Comparison of ENCODE assay signal across 18 cellular contexts in genomic region chr11:61125310-61125684, GRCh38. TPM values are rescaled to one million over a fixed set of nuclear protein-coding genes. Genes with fewer than 3 reads are reported as not detected.
DNase-seq lines count a peak whose midpoint lies in the region; ATAC-seq, FAIRE-seq and TF ChIP-seq lines count a peak whose summit lies in the region.
"Had no signal": no experiment of that assay in that cellular context is flagged by ENCODE, and none has a peak within 500 bp of the region (broad histone marks: within the 10 kb centered on the region; RNA-seq: fewer than 3 reads in every experiment).

No MANE protein-coding gene starts in this region.

- H4K5ac ChIP-seq in H1 (ENCODE audit: insufficient read length, low read depth, low read length) (no peak overlapping the region), H9 (ENCODE audit: insufficient read length, low read depth, low read length) (no peak overlapping the region)

- H2BK120ac ChIP-seq in H1 (replicated peaks; ENCODE audit: low read depth, low read length) (no peak overlapping the region), H9 (ENCODE audit: low read depth, low read length, poor library complexity, severe bottlenecking) (no peak overlapping the region)

- CTCF ChIA-PET in activated naive CD4-positive, alpha-beta T cell treated with anti-CD3 and anti-CD28 coated beads, Interleukin-2, amount 10 ng/mL, durations not matched to agents 7 days and 5 days (lab: Charles Lee), result interaction anchor here (0.6 to 1.7 kb wide), 3 partner anchors 13 to 44 kb away, joined by 3 to 6 read pairs (median 3); no protein-coding TSS in a partner anchor
- CTCF ChIA-PET in H1 (lab: Charles Lee; ENCODE audit: partially characterized antibody), result interaction anchor here (0.7 to 7.1 kb wide), 10 partner anchors 10 to 212 kb away, joined by 3 to 38 read pairs (median 5); partner anchors contain the start of gene TMEM109

- H3K4me3 ChIP-seq in H1 (ENCODE audit: extremely low read depth in 1 of 4, insufficient read depth in 2 of 4, low read depth in 3 of 4, low read length in 4 of 4), result no peak overlapping the region
- H3K4me3 ChIP-seq: A549 had no signal

- H3K36me3 ChIP-seq in H1 (ENCODE audit: control insufficient read depth in 2 of 4, insufficient read depth in 4 of 4, low read length in 3 of 4), result no peaks in the 10 kb centered on the region

- peak overlapping the region; percentile 5 for H3K27ac Mint-ChIP-seq in activated naive CD4-positive, alpha-beta T cell treated with anti-CD3 and anti-CD28 coated beads, Interleukin-2, amount 10 ng/mL, durations not matched to agents 7 days and 5 days
- H3K27ac Mint-ChIP-seq in H9, result no peak overlapping the region; a peak in 1 of 7 replicates

- 93% methylated on average over 6 of the region's 6 CpGs; no CpG with 5 or more reads in 1 of the 2 experiments for WGBS in H1 (ENCODE audit: extremely low coverage in 1 of 2, insufficient coverage in 1 of 2, insufficient read length in 1 of 2, insufficient replicate concordance in 2 of 2, low coverage in 1 of 2, low lambda C conversion rate in 2 of 2, missing lambda C conversion rate in 1 of 2), 2 experiments
- WGBS in H9 (ENCODE audit: extremely low coverage, insufficient read length, low lambda C conversion rate), result no CpG with 5 or more reads among the region's 6 CpGs

- H3K36me3 Mint-ChIP-seq in activated naive CD4-positive, alpha-beta T cell treated with anti-CD3 and anti-CD28 coated beads, Interleukin-2, amount 10 ng/mL, durations not matched to agents 7 days and 5 days, result peaks cover 74% of the 10 kb centered on the region
- H3K36me3 Mint-ChIP-seq in H9 (ENCODE audit: insufficient read depth in 1 of 3, low read depth in 3 of 3), result 0 out of 7 replicates have a peak, but pooled peaks cover 0 to 2% (median 0%) of the 10 kb centered on the region in 3 experiments

- no peaks in the 10 kb centered on the region for H3K27me3 Mint-ChIP-seq in activated naive CD4-positive, alpha-beta T cell treated with anti-CD3 and anti-CD28 coated beads, Interleukin-2, amount 10 ng/mL, durations not matched to agents 7 days and 5 days
- H3K27me3 Mint-ChIP-seq in H9 (ENCODE audit: low read depth), result no peaks in the 10 kb centered on the region; the same call in 1 of the 2 replicates

- H3T11ph ChIP-seq in H9 (ENCODE audit: low read length), result no peak overlapping the region

- peaks cover 0 to 3% (median 1%) of the 10 kb centered on the region in 4 experiments; a peak in 4 of 7 replicates for H3K4me1 ChIP-seq in H1 (replicated peaks in 1 of 4; ENCODE audit: control insufficient read depth in 3 of 4, insufficient read depth in 4 of 4, low read length in 3 of 4)
- H3K4me1 ChIP-seq in H9 (ENCODE audit: insufficient read depth, low read length), result no peaks in the 10 kb centered on the region

- H3K27me3 ChIP-seq in H1 (replicated peaks in 1 of 4; ENCODE audit: control insufficient read depth in 3 of 4, extremely low read depth in 1 of 4, insufficient read depth in 3 of 4, low read length in 3 of 4) (no peaks in the 10 kb centered on the region), H9 (ENCODE audit: insufficient read depth, low read length) (no peaks in the 10 kb centered on the region)

- H3K79me1 ChIP-seq in H1 (ENCODE audit: low read depth, low read length) (no peaks in the 10 kb centered on the region), H9 (ENCODE audit: insufficient read depth, low read depth, low read length, poor library complexity, severe bottlenecking) (no peaks in the 10 kb centered on the region)

- H3K9me3 ChIP-seq in H1 (ENCODE audit: insufficient read depth in 2 of 2, low read depth in 1 of 2, low read length in 1 of 2), result no peaks in the 10 kb centered on the region
- no peaks in the 10 kb centered on the region for H3K9me3 ChIP-seq in H9 (ENCODE audit: control insufficient read depth, low read depth, low read length)
- H3K9me3 ChIP-seq: A549 had no signal

- H2AK5ac ChIP-seq in H1 (ENCODE audit: low read depth, low read length) (no peak overlapping the region), H9 (ENCODE audit: insufficient read length, low read length) (no peak overlapping the region)

- H3K4me3 Mint-ChIP-seq in activated naive CD4-positive, alpha-beta T cell treated with anti-CD3 and anti-CD28 coated beads, Interleukin-2, amount 10 ng/mL, durations not matched to agents 7 days and 5 days, result no peak overlapping the region
- no peak overlapping the region for H3K4me3 Mint-ChIP-seq in H9

- TF ChIP-seq EP300 in H1 (IDR thresholded peaks at IDR 0.05; ENCODE audit: borderline replicate concordance in 1 of 2, low read depth in 2 of 2, low read length in 2 of 2), result no peak

- H4K8ac ChIP-seq in H1 (ENCODE audit: extremely low read depth, insufficient read depth, low read length), result peak overlapping the region; percentile 66; the same call in 1 of the 2 replicates
- no peak overlapping the region for H4K8ac ChIP-seq in H9 (replicated peaks; ENCODE audit: insufficient read length, low read depth, low read length)

- H3K4ac ChIP-seq in H1 (replicated peaks; ENCODE audit: insufficient read length, low read depth, low read length), result no peak overlapping the region
- no peak overlapping the region for H3K4ac ChIP-seq in H9 (ENCODE audit: low read depth, low read length)

- no peak overlapping the region for H3K18ac ChIP-seq in H1 (ENCODE audit: extremely low read depth, low read length)
- no peak overlapping the region for H3K18ac ChIP-seq in H9 (ENCODE audit: insufficient read length, low read depth, low read length)

- H3K23ac ChIP-seq in H1 (ENCODE audit: insufficient read length) (no peak overlapping the region), H9 (ENCODE audit: insufficient read length, low read depth, low read length) (no peak overlapping the region)

- POLR2A ChIA-PET in H1 (lab: Charles Lee; ENCODE audit: partially characterized antibody), result no interaction called here

- ATAC-seq in HG03571 (IDR thresholded peaks at IDR 0.05; ENCODE audit: unreplicated experiment), result no peak
- ATAC-seq: A549 had no signal

- H3K56ac ChIP-seq in H1 (replicated peaks; ENCODE audit: insufficient read length, low read depth, low read length), result no peak overlapping the region
- H3K56ac ChIP-seq in H9 (ENCODE audit: insufficient read length, low read depth, low read length), result no peak overlapping the region

- TF ChIP-seq CTCF in H1 (IDR thresholded peaks at IDR 0.05; ENCODE audit: control extremely low read depth in 1 of 3, insufficient read depth in 1 of 3, low read depth in 1 of 3, low read length in 3 of 3), result no peak
- TF ChIP-seq CTCF in H9 (conservative IDR thresholded peaks at IDR 0.05), result no peak

- H3K14ac ChIP-seq in H1 (ENCODE audit: insufficient read length), result no peak overlapping the region
- H3K14ac ChIP-seq in H9 (ENCODE audit: insufficient read depth, low read length), result no peak overlapping the region

- no peak overlapping the region for H2BK12ac ChIP-seq in H1 (ENCODE audit: low read depth, low read length)
- no peak overlapping the region for H2BK12ac ChIP-seq in H9 (ENCODE audit: insufficient read length, low read depth, low read length)

- peaks cover 50% of the 10 kb centered on the region for H3K4me1 Mint-ChIP-seq in activated naive CD4-positive, alpha-beta T cell treated with anti-CD3 and anti-CD28 coated beads, Interleukin-2, amount 10 ng/mL, durations not matched to agents 7 days and 5 days
- H3K4me1 Mint-ChIP-seq in H9, result peaks cover 8 to 17% of the 10 kb centered on the region in 2 experiments

- H4K91ac ChIP-seq in H1 (replicated peaks; ENCODE audit: insufficient read length, low read length) (no peak overlapping the region), H9 (ENCODE audit: insufficient read length, low read depth, low read length) (no peak overlapping the region)

- no peak for FAIRE-seq in H1 (lab: Jason Lieb, UNC)
- FAIRE-seq: A549, D721Med had no signal

- H3K9ac ChIP-seq in H1 (replicated peaks in 1 of 4; ENCODE audit: extremely low read depth in 1 of 4, low read depth in 3 of 4, low read length in 3 of 4) (no peak overlapping the region), H9 (ENCODE audit: extremely low read depth, insufficient read length, low read length) (no peak overlapping the region)

- no peak for TF ChIP-seq RAD21 in H1 (IDR thresholded peaks at IDR 0.05 in 1 of 2, conservative IDR thresholded peaks at IDR 0.05 in 1 of 2; ENCODE audit: low read depth in 2 of 2, low read length in 2 of 2)

- H2BK5ac ChIP-seq in H1 (ENCODE audit: low read depth, low read length) (no peak overlapping the region), H9 (ENCODE audit: insufficient read length, low read length) (no peak overlapping the region)

- H2BK15ac ChIP-seq in H1 (ENCODE audit: low read length) (no peak overlapping the region), H9 (ENCODE audit: low read depth, low read length) (no peak overlapping the region)

- peaks cover 5% of the 10 kb centered on the region; the same call in 1 of the 2 replicates for H3K23me2 ChIP-seq in H1 (ENCODE audit: low read depth, low read length)
- no peaks in the 10 kb centered on the region for H3K23me2 ChIP-seq in H9 (ENCODE audit: insufficient read length, low read depth, low read length, poor library complexity, severe bottlenecking)

- H2AFZ ChIP-seq in H1 (ENCODE audit: low read length) (no peak overlapping the region), H9 (ENCODE audit: low read length) (no peak overlapping the region)

- H4K20me1 ChIP-seq in H1 (replicated peaks in 1 of 2; ENCODE audit: control insufficient read depth in 1 of 2, insufficient read depth in 2 of 2, low read length in 2 of 2), result peaks cover 0 to 3% of the 10 kb centered on the region in 2 experiments
- no peaks in the 10 kb centered on the region for H4K20me1 ChIP-seq in H9 (ENCODE audit: control insufficient read depth, insufficient read depth, insufficient read length)

- H3K79me2 ChIP-seq in H1 (ENCODE audit: control insufficient read depth in 1 of 2, insufficient read depth in 2 of 2, low read length in 2 of 2), result no peaks in the 10 kb centered on the region
- no peaks in the 10 kb centered on the region for H3K79me2 ChIP-seq in H9 (ENCODE audit: insufficient read depth, low read length)

- no peaks in the 10 kb centered on the region for H3K9me3 Mint-ChIP-seq in activated naive CD4-positive, alpha-beta T cell treated with anti-CD3 and anti-CD28 coated beads, Interleukin-2, amount 10 ng/mL, durations not matched to agents 7 days and 5 days
- H3K9me3 Mint-ChIP-seq in H9, result no peaks in the 10 kb centered on the region

- no peak overlapping the region for H2BK20ac ChIP-seq in H1 (ENCODE audit: low read length)
- no peak overlapping the region for H2BK20ac ChIP-seq in H9 (ENCODE audit: low read depth, low read length, poor library complexity, severe bottlenecking)

- H3K27ac ChIP-seq in H1 (ENCODE audit: low read depth, low read length) (no peak overlapping the region), H9 (ENCODE audit: insufficient read length, low read depth, low read length) (no peak overlapping the region)
- H3K27ac ChIP-seq: A549 had no signal

- no peak for DNase-seq in activated naive CD4-positive, alpha-beta T cell treated with anti-CD3 and anti-CD28 coated beads, Interleukin-2, amount 10 ng/mL, durations not matched to agents 7 days and 5 days
- DNase-seq in activated naive CD4-positive, alpha-beta T cell treated with Interleukin-2 at 50 U/mL for 16 hours, result no peak
- DNase-seq in SK-N-DZ (ENCODE audit: low spot score) (peak; percentile 67), H1 (ENCODE audit: low read depth in 1 of 2, low spot score in 2 of 2) (no peak), MV-4-11 (lab: John Stamatoyannopoulos, UW) (no peak), H9 (no peak)
- DNase-seq: C1 segment of cervical spinal cord, KG1, NCI-H1417 treated with DMSO at 0.1 percent for 48 hours, NCI-H187 treated with DMSO at 0.1 percent for 48 hours, NCI-H226, NCI-H524, RPMI8226, SHP77 treated with DMSO at 0.1 percent for 48 hours had no signal

- no peak for TF ChIP-seq POLR2A in H1 (IDR thresholded peaks at IDR 0.05; ENCODE audit: control extremely low read depth in 1 of 2, low read depth in 2 of 2, low read length in 2 of 2)

- H3K4me2 ChIP-seq in H1 (ENCODE audit: insufficient read depth in 1 of 2, low read depth in 2 of 2, low read length in 2 of 2) (no peak overlapping the region), H9 (ENCODE audit: insufficient read depth, insufficient read length, low read length) (no peak overlapping the region)
- H3K4me2 ChIP-seq: A549 had no signal

RNA-seq across cellular contexts. Expression of gene CD5, which starts 23.0 kb away (rescaled TPM):
- 0.10 TPM in 1 of 2 replicates, not detected in the other for polyA plus RNA-seq in SK-N-DZ (2014; cell fraction: cytosol; rRNA removed)
- polyA plus RNA-seq in SK-N-DZ (2014; cell fraction: nucleus; rRNA removed), result 0.05 TPM in 1 of 2 replicates, not detected in the other
- not detected in 2 replicates for total RNA-seq in H1 (2021; fragmentation: NEBNext Ultra II Directional; extraction: Animal tissue kit (Norgen Biotek cat#: 25700))
- not detected in 2 replicates for polyA plus RNA-seq in H1 (2011; rRNA removed)
- polyA plus RNA-seq in H1 (2011; cell fraction: cytosol; rRNA removed), result not detected
- polyA plus RNA-seq in H1 (2011; cell fraction: nucleus; rRNA removed), result not detected
- not detected in 4 replicates for polyA plus RNA-seq in H1 (2012, experiment 1 of 2)
- polyA plus RNA-seq in H1 (2012, experiment 2 of 2), result not detected
- polyA plus RNA-seq in H1 (2013, experiment 1 of 2), result not detected
- polyA plus RNA-seq in H1 (2013, experiment 2 of 2), result not detected
- polyA minus RNA-seq in H1 (2011; rRNA and poly(A)+ RNA removed), result not detected in 2 replicates
- polyA minus RNA-seq in H1 (2011; cell fraction: cytosol; rRNA and poly(A)+ RNA removed), result not detected
- polyA minus RNA-seq in H1 (2011; cell fraction: nucleus; rRNA and poly(A)+ RNA removed), result not detected
- total RNA-seq in H9 (2021), result not detected in 2 replicates
- total RNA-seq: H4 had no signal
- polyA plus RNA-seq: A549 had no signal

RNA-seq across cellular contexts. Expression of gene VPS37C, which starts 35.9 kb away (rescaled TPM):
- 14.1 and 15.1 TPM in 2 replicates for polyA plus RNA-seq in SK-N-DZ (2014; cell fraction: cytosol; rRNA removed)
- polyA plus RNA-seq in SK-N-DZ (2014; cell fraction: nucleus; rRNA removed), result 16.6 and 16.7 TPM in 2 replicates
- total RNA-seq in H1 (2021; fragmentation: NEBNext Ultra II Directional; extraction: Animal tissue kit (Norgen Biotek cat#: 25700)), result 18.0 and 21.0 TPM in 2 replicates
- 12.9 and 15.4 TPM in 2 replicates for polyA plus RNA-seq in H1 (2011; rRNA removed)
- polyA plus RNA-seq in H1 (2011; cell fraction: cytosol; rRNA removed), result 11.8 TPM
- polyA plus RNA-seq in H1 (2011; cell fraction: nucleus; rRNA removed), result 18.5 TPM
- 13.4 to 15.3 TPM (median 14.9 TPM) in 4 replicates for polyA plus RNA-seq in H1 (2012, experiment 1 of 2)
- polyA plus RNA-seq in H1 (2012, experiment 2 of 2), result 14.5 TPM
- 12.0 TPM for polyA plus RNA-seq in H1 (2013, experiment 1 of 2)
- polyA plus RNA-seq in H1 (2013, experiment 2 of 2), result 12.1 TPM
- polyA minus RNA-seq in H1 (2011; rRNA and poly(A)+ RNA removed), result 4.8 and 7.2 TPM in 2 replicates
- 7.1 TPM for polyA minus RNA-seq in H1 (2011; cell fraction: cytosol; rRNA and poly(A)+ RNA removed)
- 10.7 TPM for polyA minus RNA-seq in H1 (2011; cell fraction: nucleus; rRNA and poly(A)+ RNA removed)
- total RNA-seq in H9 (2021), result 17.3 and 19.0 TPM in 2 replicates
